Comparison of ENCODE assay signal across 2 cellular contexts in genomic region chr12:124129132-124129531, GRCh38.
TF ChIP-seq lines count a peak whose summit lies in the region.

No MANE protein-coding gene starts in this region.

TF ChIP-seq in HepG2, 621 proteins besides CTCF, POLR2A, EP300 and RAD21:
- TF ChIP-seq PRPF4 (IDR thresholded peaks at IDR 0.05; ENCODE audit: low read depth, low read length, poor library complexity, severe bottlenecking) = no peak
- TF ChIP-seq ZNF546 (CRISPR knock-in tag; conservative IDR thresholded peaks at IDR 0.05) = no peak
- no peak for TF ChIP-seq ZNF619 (CRISPR knock-in tag; IDR thresholded peaks at IDR 0.05)
- TF ChIP-seq MIXL1 (CRISPR knock-in tag; IDR thresholded peaks at IDR 0.05) = no peak
- 0 out of 2 replicates have a peak, but pooled peaks have one; percentile 10 for TF ChIP-seq ZNF121 (CRISPR knock-in tag; IDR thresholded peaks at IDR 0.05)
TF ChIP-seq in HepG2: peak in this region for 1.

TF ChIP-seq in H1, 55 proteins besides CTCF, POLR2A, EP300 and RAD21:
- TF ChIP-seq MAFK (IDR thresholded peaks at IDR 0.05; ENCODE audit: low read depth, low read length) (no peak), SRF (IDR thresholded peaks at IDR 0.05; ENCODE audit: low read depth, low read length) (no peak), RXRA (IDR thresholded peaks at IDR 0.05; ENCODE audit: insufficient read depth, low read depth, low read length) (no peak), RBBP5 (IDR thresholded peaks at IDR 0.05; ENCODE audit: borderline replicate concordance, low read depth, low read length) (no peak), EZH2 (IDR thresholded peaks at IDR 0.05; ENCODE audit: low read depth, low read length, severe bottlenecking) (no peak), JUND (IDR thresholded peaks at IDR 0.05; ENCODE audit: low read length) (no peak), BCL11A (IDR thresholded peaks at IDR 0.05; ENCODE audit: low read depth in 2 of 2, low read length in 2 of 2) (no peak), SUZ12 (IDR thresholded peaks at IDR 0.05; ENCODE audit: low read length) (no peak), BACH1 (IDR thresholded peaks at IDR 0.05; ENCODE audit: low read length) (no peak), GABPA (IDR thresholded peaks at IDR 0.05; ENCODE audit: borderline replicate concordance, insufficient read depth, low read length) (no peak), KDM1A (IDR thresholded peaks at IDR 0.05; ENCODE audit: borderline replicate concordance, low read length) (no peak), NANOG (IDR thresholded peaks at IDR 0.05; ENCODE audit: insufficient read depth, low read depth, low read length, poor library complexity, severe bottlenecking) (no peak), SIX5 (IDR thresholded peaks at IDR 0.05; ENCODE audit: low read depth, low read length) (no peak)
